Comparison of ENCODE assay signal across 1 cellular context in genomic region chr10:74056081-74056818, GRCh38.
TF ChIP-seq lines count a peak whose summit lies in the region.

No MANE protein-coding gene starts in this region.

TF ChIP-seq in HEK293, 187 proteins besides CTCF, POLR2A, EP300 and RAD21 (continued from another document):
- TF ChIP-seq, protein P1, sequence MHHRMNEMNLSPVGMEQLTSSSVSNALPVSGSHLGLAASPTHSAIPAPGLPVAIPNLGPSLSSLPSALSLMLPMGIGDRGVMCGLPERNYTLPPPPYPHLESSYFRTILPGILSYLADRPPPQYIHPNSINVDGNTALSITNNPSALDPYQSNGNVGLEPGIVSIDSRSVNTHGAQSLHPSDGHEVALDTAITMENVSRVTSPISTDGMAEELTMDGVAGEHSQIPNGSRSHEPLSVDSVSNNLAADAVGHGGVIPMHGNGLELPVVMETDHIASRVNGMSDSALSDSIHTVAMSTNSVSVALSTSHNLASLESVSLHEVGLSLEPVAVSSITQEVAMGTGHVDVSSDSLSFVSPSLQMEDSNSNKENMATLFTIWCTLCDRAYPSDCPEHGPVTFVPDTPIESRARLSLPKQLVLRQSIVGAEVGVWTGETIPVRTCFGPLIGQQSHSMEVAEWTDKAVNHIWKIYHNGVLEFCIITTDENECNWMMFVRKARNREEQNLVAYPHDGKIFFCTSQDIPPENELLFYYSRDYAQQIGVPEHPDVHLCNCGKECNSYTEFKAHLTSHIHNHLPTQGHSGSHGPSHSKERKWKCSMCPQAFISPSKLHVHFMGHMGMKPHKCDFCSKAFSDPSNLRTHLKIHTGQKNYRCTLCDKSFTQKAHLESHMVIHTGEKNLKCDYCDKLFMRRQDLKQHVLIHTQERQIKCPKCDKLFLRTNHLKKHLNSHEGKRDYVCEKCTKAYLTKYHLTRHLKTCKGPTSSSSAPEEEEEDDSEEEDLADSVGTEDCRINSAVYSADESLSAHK (tag by site-specific recombination; IDR thresholded peaks at IDR 0.05) = no peak
- peak; percentile 67 for TF ChIP-seq ZNF664 (tag by site-specific recombination; IDR thresholded peaks at IDR 0.05)
- no peak for TF ChIP-seq ZNF24 (tag by site-specific recombination; IDR thresholded peaks at IDR 0.05)
- no peak for TF ChIP-seq ZNF311 (tag by site-specific recombination; IDR thresholded peaks at IDR 0.05; ENCODE audit: borderline replicate concordance)
- TF ChIP-seq ZNF692 (tag by site-specific recombination; IDR thresholded peaks at IDR 0.05) = peak; percentile 63
- no peak for TF ChIP-seq ZNF248 (tag by site-specific recombination; IDR thresholded peaks at IDR 0.05)
- TF ChIP-seq, protein P2, sequence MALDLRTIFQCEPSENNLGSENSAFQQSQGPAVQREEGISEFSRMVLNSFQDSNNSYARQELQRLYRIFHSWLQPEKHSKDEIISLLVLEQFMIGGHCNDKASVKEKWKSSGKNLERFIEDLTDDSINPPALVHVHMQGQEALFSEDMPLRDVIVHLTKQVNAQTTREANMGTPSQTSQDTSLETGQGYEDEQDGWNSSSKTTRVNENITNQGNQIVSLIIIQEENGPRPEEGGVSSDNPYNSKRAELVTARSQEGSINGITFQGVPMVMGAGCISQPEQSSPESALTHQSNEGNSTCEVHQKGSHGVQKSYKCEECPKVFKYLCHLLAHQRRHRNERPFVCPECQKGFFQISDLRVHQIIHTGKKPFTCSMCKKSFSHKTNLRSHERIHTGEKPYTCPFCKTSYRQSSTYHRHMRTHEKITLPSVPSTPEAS (tag by site-specific recombination; IDR thresholded peaks at IDR 0.05) = 0 out of 2 replicates have a peak, but pooled peaks have one; percentile 30
- TF ChIP-seq, protein P3, sequence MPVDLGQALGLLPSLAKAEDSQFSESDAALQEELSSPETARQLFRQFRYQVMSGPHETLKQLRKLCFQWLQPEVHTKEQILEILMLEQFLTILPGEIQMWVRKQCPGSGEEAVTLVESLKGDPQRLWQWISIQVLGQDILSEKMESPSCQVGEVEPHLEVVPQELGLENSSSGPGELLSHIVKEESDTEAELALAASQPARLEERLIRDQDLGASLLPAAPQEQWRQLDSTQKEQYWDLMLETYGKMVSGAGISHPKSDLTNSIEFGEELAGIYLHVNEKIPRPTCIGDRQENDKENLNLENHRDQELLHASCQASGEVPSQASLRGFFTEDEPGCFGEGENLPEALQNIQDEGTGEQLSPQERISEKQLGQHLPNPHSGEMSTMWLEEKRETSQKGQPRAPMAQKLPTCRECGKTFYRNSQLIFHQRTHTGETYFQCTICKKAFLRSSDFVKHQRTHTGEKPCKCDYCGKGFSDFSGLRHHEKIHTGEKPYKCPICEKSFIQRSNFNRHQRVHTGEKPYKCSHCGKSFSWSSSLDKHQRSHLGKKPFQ (tag by site-specific recombination; IDR thresholded peaks at IDR 0.05) = no peak
- peak; percentile 85 for TF ChIP-seq KLF1 (tag by site-specific recombination; IDR thresholded peaks at IDR 0.05)
- peak; percentile 57; the same call in 1 of the 2 replicates for TF ChIP-seq PRDM1 (tag by site-specific recombination; IDR thresholded peaks at IDR 0.05)
- no peak for TF ChIP-seq MYNN (tag by site-specific recombination; IDR thresholded peaks at IDR 0.05; ENCODE audit: borderline replicate concordance)
- no peak for TF ChIP-seq OVOL3 (tag by site-specific recombination; IDR thresholded peaks at IDR 0.05)
- no peak for TF ChIP-seq MZF1 (tag by site-specific recombination; IDR thresholded peaks at IDR 0.05; ENCODE audit: borderline replicate concordance)
- TF ChIP-seq ZNF530 (tag by site-specific recombination; IDR thresholded peaks at IDR 0.05; ENCODE audit: low read depth) = no peak
- no peak for TF ChIP-seq KLF7 (tag by site-specific recombination; IDR thresholded peaks at IDR 0.05; ENCODE audit: borderline replicate concordance)
- no peak for TF ChIP-seq ZNF521 (tag by site-specific recombination; IDR thresholded peaks at IDR 0.05)
- no peak for TF ChIP-seq EGR2 (tag by site-specific recombination; IDR thresholded peaks at IDR 0.05; ENCODE audit: low read depth)
- TF ChIP-seq, protein P4, sequence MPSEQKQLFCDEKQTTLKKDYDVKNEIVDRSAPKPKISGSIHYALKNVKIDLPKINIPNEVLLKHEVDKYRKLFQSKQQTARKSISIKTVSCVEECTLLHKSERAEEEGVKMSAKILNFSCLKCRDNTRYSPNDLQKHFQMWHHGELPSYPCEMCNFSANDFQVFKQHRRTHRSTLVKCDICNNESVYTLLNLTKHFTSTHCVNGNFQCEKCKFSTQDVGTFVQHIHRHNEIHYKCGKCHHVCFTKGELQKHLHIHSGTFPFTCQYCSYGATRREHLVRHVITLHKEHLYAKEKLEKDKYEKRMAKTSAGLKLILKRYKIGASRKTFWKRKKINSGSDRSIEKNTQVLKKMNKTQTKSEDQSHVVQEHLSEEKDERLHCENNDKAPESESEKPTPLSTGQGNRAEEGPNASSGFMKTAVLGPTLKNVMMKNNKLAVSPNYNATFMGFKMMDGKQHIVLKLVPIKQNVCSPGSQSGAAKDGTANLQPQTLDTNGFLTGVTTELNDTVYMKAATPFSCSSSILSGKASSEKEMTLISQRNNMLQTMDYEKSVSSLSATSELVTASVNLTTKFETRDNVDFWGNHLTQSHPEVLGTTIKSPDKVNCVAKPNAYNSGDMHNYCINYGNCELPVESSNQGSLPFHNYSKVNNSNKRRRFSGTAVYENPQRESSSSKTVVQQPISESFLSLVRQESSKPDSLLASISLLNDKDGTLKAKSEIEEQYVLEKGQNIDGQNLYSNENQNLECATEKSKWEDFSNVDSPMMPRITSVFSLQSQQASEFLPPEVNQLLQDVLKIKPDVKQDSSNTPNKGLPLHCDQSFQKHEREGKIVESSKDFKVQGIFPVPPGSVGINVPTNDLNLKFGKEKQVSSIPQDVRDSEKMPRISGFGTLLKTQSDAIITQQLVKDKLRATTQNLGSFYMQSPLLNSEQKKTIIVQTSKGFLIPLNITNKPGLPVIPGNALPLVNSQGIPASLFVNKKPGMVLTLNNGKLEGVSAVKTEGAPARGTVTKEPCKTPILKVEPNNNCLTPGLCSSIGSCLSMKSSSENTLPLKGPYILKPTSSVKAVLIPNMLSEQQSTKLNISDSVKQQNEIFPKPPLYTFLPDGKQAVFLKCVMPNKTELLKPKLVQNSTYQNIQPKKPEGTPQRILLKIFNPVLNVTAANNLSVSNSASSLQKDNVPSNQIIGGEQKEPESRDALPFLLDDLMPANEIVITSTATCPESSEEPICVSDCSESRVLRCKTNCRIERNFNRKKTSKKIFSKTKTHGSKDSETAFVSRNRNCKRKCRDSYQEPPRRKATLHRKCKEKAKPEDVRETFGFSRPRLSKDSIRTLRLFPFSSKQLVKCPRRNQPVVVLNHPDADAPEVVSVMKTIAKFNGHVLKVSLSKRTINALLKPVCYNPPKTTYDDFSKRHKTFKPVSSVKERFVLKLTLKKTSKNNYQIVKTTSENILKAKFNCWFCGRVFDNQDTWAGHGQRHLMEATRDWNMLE (tag by site-specific recombination; conservative IDR thresholded peaks at IDR 0.05; ENCODE audit: low read depth) = no peak
- TF ChIP-seq, protein P5, sequence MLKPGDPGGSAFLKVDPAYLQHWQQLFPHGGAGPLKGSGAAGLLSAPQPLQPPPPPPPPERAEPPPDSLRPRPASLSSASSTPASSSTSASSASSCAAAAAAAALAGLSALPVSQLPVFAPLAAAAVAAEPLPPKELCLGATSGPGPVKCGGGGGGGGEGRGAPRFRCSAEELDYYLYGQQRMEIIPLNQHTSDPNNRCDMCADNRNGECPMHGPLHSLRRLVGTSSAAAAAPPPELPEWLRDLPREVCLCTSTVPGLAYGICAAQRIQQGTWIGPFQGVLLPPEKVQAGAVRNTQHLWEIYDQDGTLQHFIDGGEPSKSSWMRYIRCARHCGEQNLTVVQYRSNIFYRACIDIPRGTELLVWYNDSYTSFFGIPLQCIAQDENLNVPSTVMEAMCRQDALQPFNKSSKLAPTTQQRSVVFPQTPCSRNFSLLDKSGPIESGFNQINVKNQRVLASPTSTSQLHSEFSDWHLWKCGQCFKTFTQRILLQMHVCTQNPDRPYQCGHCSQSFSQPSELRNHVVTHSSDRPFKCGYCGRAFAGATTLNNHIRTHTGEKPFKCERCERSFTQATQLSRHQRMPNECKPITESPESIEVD (tag by site-specific recombination; IDR thresholded peaks at IDR 0.05) = 0 out of 2 replicates have a peak, but pooled peaks have one; percentile 61
- TF ChIP-seq ZBTB6 (tag by site-specific recombination; IDR thresholded peaks at IDR 0.05) = no peak
- peak; percentile 27; the same call in 1 of the 2 replicates for TF ChIP-seq ZXDB (tag by site-specific recombination; IDR thresholded peaks at IDR 0.05)
- TF ChIP-seq ZEB2 (tag by site-specific recombination; IDR thresholded peaks at IDR 0.05) = 0 out of 2 replicates have a peak, but pooled peaks have one; percentile 34
- TF ChIP-seq, protein P6, sequence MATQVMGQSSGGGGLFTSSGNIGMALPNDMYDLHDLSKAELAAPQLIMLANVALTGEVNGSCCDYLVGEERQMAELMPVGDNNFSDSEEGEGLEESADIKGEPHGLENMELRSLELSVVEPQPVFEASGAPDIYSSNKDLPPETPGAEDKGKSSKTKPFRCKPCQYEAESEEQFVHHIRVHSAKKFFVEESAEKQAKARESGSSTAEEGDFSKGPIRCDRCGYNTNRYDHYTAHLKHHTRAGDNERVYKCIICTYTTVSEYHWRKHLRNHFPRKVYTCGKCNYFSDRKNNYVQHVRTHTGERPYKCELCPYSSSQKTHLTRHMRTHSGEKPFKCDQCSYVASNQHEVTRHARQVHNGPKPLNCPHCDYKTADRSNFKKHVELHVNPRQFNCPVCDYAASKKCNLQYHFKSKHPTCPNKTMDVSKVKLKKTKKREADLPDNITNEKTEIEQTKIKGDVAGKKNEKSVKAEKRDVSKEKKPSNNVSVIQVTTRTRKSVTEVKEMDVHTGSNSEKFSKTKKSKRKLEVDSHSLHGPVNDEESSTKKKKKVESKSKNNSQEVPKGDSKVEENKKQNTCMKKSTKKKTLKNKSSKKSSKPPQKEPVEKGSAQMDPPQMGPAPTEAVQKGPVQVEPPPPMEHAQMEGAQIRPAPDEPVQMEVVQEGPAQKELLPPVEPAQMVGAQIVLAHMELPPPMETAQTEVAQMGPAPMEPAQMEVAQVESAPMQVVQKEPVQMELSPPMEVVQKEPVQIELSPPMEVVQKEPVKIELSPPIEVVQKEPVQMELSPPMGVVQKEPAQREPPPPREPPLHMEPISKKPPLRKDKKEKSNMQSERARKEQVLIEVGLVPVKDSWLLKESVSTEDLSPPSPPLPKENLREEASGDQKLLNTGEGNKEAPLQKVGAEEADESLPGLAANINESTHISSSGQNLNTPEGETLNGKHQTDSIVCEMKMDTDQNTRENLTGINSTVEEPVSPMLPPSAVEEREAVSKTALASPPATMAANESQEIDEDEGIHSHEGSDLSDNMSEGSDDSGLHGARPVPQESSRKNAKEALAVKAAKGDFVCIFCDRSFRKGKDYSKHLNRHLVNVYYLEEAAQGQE (tag by site-specific recombination; IDR thresholded peaks at IDR 0.05) = no peak
- no peak for TF ChIP-seq ZNF416 (tag by site-specific recombination; IDR thresholded peaks at IDR 0.05)
TF ChIP-seq in HEK293: peak in this region for 8.
